ENCODE assay signal across 25 cellular contexts in genomic region chr11:10205928-10206327, GRCh38.
DNase-seq lines count a peak whose midpoint lies in the region; ATAC-seq, FAIRE-seq and TF ChIP-seq lines count a peak whose summit lies in the region.
"Had no signal": no experiment of that assay in that cellular context is flagged by ENCODE, and none has a peak within 500 bp of the region (broad histone marks: within the 10 kb centered on the region; RNA-seq: fewer than 3 reads in every experiment).

No MANE protein-coding gene starts in this region.

- H3K9me3 Mint-ChIP-seq in GM23338 (peaks cover 23% of the 10 kb centered on the region), WTC11 (peaks cover 20% of the 10 kb centered on the region)

- TF ChIP-seq CTCF in GM23338 (conservative IDR thresholded peaks at IDR 0.05; ENCODE audit: low read depth in 2 of 2) (no peak), WTC11 (IDR thresholded peaks at IDR 0.05) (no peak), HepG2 (CRISPR knock-in tag; IDR thresholded peaks at IDR 0.05) (no peak), stomach (IDR thresholded peaks at IDR 0.05) (no peak)

- WGBS in HepG2 (ENCODE audit: low lambda C conversion rate): 73% methylated on average over 1 of the region's 1 CpG
- 56 to 90% (median 78%) methylated on average over 1 of the region's 1 CpG for WGBS in stomach, 5 donors

- no peaks in the 10 kb centered on the region for H3K27me3 ChIP-seq in GM23338 (ENCODE audit: insufficient read depth)
- no peaks in the 10 kb centered on the region for H3K27me3 ChIP-seq in Karpas-422 (ENCODE audit: low read length)
- no peaks in the 10 kb centered on the region for H3K27me3 ChIP-seq in HepG2 (ENCODE audit: control insufficient read depth in 1 of 2, insufficient read depth in 2 of 2, low read length in 2 of 2)
- H3K27me3 ChIP-seq in stomach: no peaks in the 10 kb centered on the region
- H3K27me3 ChIP-seq: sigmoid colon, thyroid gland had no signal

- H2AFZ ChIP-seq in GM23338: no peak overlapping the region
- H2AFZ ChIP-seq in Karpas-422 (ENCODE audit: low read length): no peak overlapping the region
- H2AFZ ChIP-seq in HepG2 (ENCODE audit: low read length): no peak overlapping the region

- no peaks in the 10 kb centered on the region for H4K20me1 ChIP-seq in GM23338 (replicated peaks; ENCODE audit: insufficient read depth)
- H4K20me1 ChIP-seq in Karpas-422 (ENCODE audit: insufficient read depth, low read depth, low read length): peaks cover 20% of the 10 kb centered on the region
- no peaks in the 10 kb centered on the region; the same call in 1 of the 2 replicates for H4K20me1 ChIP-seq in HepG2 (ENCODE audit: insufficient read depth, low read length)

- POLR2A ChIA-PET in WTC11 (lab: Charles Lee) (no interaction called here), HepG2 (lab: Yijun Ruan, JAX) (interaction anchor here (1.8 kb wide), 1 partner anchor 99 kb away, joined by 5 read pairs; the partner anchor contains the start of gene ADM)

- H3K9ac ChIP-seq in Karpas-422 (ENCODE audit: low read length): no peak overlapping the region
- H3K9ac ChIP-seq in HepG2 (ENCODE audit: insufficient read depth, low read depth, low read length): no peak overlapping the region

- H3K27ac ChIP-seq in GM23338 (ENCODE audit: low read depth) (no peak overlapping the region), Karpas-422 (ENCODE audit: low read length) (no peak overlapping the region), HepG2 (ENCODE audit: extremely low read length, insufficient read depth, low read length) (no peak overlapping the region), stomach (no peak overlapping the region)
- H3K27ac ChIP-seq: epithelial cell of prostate, sigmoid colon, thyroid gland had no signal

- H3K4me2 ChIP-seq in GM23338 (peak overlapping the region; percentile 59), Karpas-422 (ENCODE audit: low read depth, low read length, poor library complexity, severe bottlenecking) (no peak overlapping the region), HepG2 (ENCODE audit: low read depth, low read length) (no peak overlapping the region)

- CTCF ChIA-PET in WTC11 (lab: Charles Lee): interaction anchor here (1.1 kb wide), 1 partner anchor 101 kb away, joined by 4 read pairs; no protein-coding TSS in a partner anchor
- CTCF ChIA-PET in HepG2 (lab: Yijun Ruan, JAX; ENCODE audit: low intra/inter-chr PET ratio, low total read pairs): no interaction called here

- TF ChIP-seq RAD21 in HepG2 (CRISPR knock-in tag; IDR thresholded peaks at IDR 0.05): no peak

- H3K4me3 Mint-ChIP-seq in GM23338: no peak overlapping the region
- H3K4me3 Mint-ChIP-seq in WTC11: no peak overlapping the region
- H3K4me3 Mint-ChIP-seq: activated CD8-positive, alpha-beta memory T cell treated with anti-CD3 and anti-CD28 coated beads, Interleukin-2, amount 10 ng/mL, durations not matched to agents 7 days and 5 days; CD4-positive, CD25-positive, alpha-beta regulatory T cell; dendritic cell treated with granulocyte-macrophage colony-stimulating factor and Interleukin-4, amounts not matched to agents 40 ng/mL and 50 ng/mL, for 4 days had no signal

- DNase-seq in GM23338 (ENCODE audit: low spot score) (peak; percentile 27), Karpas-422 (peak; percentile 38), WTC11 (ENCODE audit: low spot score) (no peak), HepG2 (ENCODE audit: low spot score) (no peak), stomach (no peak), GM19239 (ENCODE audit: insufficient read length, low spot score) (no peak), epidermal melanocyte (ENCODE audit: insufficient read length, low spot score) (no peak)
- DNase-seq in activated effector memory CD4-positive, alpha-beta T cell treated with Interleukin-2 at 50 U/mL for 16 hours: no peak
- DNase-seq: activated CD8-positive, alpha-beta memory T cell treated with anti-CD3 and anti-CD28 coated beads, Interleukin-2, amount 10 ng/mL, durations not matched to agents 7 days and 5 days; CD4-positive, CD25-positive, alpha-beta regulatory T cell; DMS79 treated with DMSO at 0.1 percent for 48 hours; foreskin melanocyte; GOT3; NCI-H1694 treated with DMSO at 0.1 percent for 48 hours; NCI-H345; NK-92 treated with Interleukin-12 subunit alpha and Interleukin-12 subunit beta, amount 100 ng/mL, for 24 hours; RPMI8226; sigmoid colon; stimulated activated CD4-positive, alpha-beta T cell treated with anti-CD3 and anti-CD28 coated beads, Interleukin-1b, Interleukin-23, amount 100 ng/mL, for 48 hours; stimulated activated naive CD4-positive, alpha-beta T cell; T1000; thyroid gland had no signal

- TF ChIP-seq POLR2A in HepG2 (IDR thresholded peaks at IDR 0.05; ENCODE audit: insufficient read depth in 1 of 2, low read depth in 2 of 2, low read length in 2 of 2) (no peak), stomach (IDR thresholded peaks at IDR 0.05) (no peak)

- H3K27ac Mint-ChIP-seq in GM23338 (no peak overlapping the region), WTC11 (no peak overlapping the region)
- H3K27ac Mint-ChIP-seq: activated CD8-positive, alpha-beta memory T cell treated with anti-CD3 and anti-CD28 coated beads, Interleukin-2, amount 10 ng/mL, durations not matched to agents 7 days and 5 days; activated T-helper 2 cell treated with anti-CD3 and anti-CD28 coated beads, Interferon-gamma antibody, Interleukin-2, Interleukin-4, amounts not matched to agents 10 μg/mL and 5 μg/mL and 100 μg/mL, durations not matched to agents 14 hours and 24 hours and 36 hours; CD4-positive, CD25-positive, alpha-beta regulatory T cell; dendritic cell treated with granulocyte-macrophage colony-stimulating factor and Interleukin-4, amounts not matched to agents 40 ng/mL and 50 ng/mL, for 4 days had no signal

- H3K9me2 ChIP-seq in GM23338 (ENCODE audit: insufficient read depth): no peaks in the 10 kb centered on the region
- H3K9me2 ChIP-seq in Karpas-422 (replicated peaks; ENCODE audit: insufficient read depth, low read length): no peaks in the 10 kb centered on the region

- H3F3A ChIP-seq in GM23338 (replicated peaks; ENCODE audit: low read depth): no peaks in the 10 kb centered on the region

- peaks cover 20% of the 10 kb centered on the region for H3K4me1 Mint-ChIP-seq in GM23338
- H3K4me1 Mint-ChIP-seq in WTC11: peaks cover 19% of the 10 kb centered on the region
- H3K4me1 Mint-ChIP-seq: activated CD8-positive, alpha-beta memory T cell treated with anti-CD3 and anti-CD28 coated beads, Interleukin-2, amount 10 ng/mL, durations not matched to agents 7 days and 5 days; CD4-positive, CD25-positive, alpha-beta regulatory T cell had no signal

- FAIRE-seq in HepG2 (lab: Jason Lieb, UNC): no peak
- no peak for FAIRE-seq in GM19239 (lab: Jason Lieb, UNC)

- no peaks in the 10 kb centered on the region for H3K36me3 ChIP-seq in GM23338 (ENCODE audit: insufficient read depth)
- no peaks in the 10 kb centered on the region for H3K36me3 ChIP-seq in Karpas-422 (ENCODE audit: insufficient read depth, low read length)
- no peaks in the 10 kb centered on the region for H3K36me3 ChIP-seq in HepG2 (replicated peaks in 1 of 2; ENCODE audit: control insufficient read depth in 1 of 2, insufficient read depth in 2 of 2, low read length in 2 of 2)
- H3K36me3 ChIP-seq in stomach: no peaks in the 10 kb centered on the region
- H3K36me3 ChIP-seq: sigmoid colon, thyroid gland had no signal

- H3K4me3 ChIP-seq in GM23338 (no peak overlapping the region), Karpas-422 (ENCODE audit: low read length) (no peak overlapping the region), HepG2 (replicated peaks in 1 of 3; ENCODE audit: insufficient read depth in 1 of 3, low read depth in 2 of 3, low read length in 3 of 3) (no peak overlapping the region), stomach (no peak overlapping the region)
- H3K4me3 ChIP-seq: sigmoid colon, thyroid gland had no signal

- H3K9me3 ChIP-seq in Karpas-422 (ENCODE audit: low read length): no peaks in the 10 kb centered on the region
- peaks cover 12% of the 10 kb centered on the region; the same call in 1 of the 2 replicates for H3K9me3 ChIP-seq in HepG2 (ENCODE audit: low read length)
- peaks cover 0 to 22% (median 3%) of the 10 kb centered on the region in 4 donors for H3K9me3 ChIP-seq in stomach
- H3K9me3 ChIP-seq: sigmoid colon, thyroid gland had no signal

- in situ Hi-C loops in HepG2 (cut with HindIII; ENCODE audit: extremely low pct_ligation_motif_present, low pct_unique_long_range_greater_than_20kb): loop anchor here (5.0 kb wide), 1 partner anchor 101 kb away; the partner anchor contains the start of gene ADM

- ATAC-seq in GM23338 (peak; percentile 54), WTC11 (peak; percentile 56), HepG2 (no peak)
- ATAC-seq: activated CD8-positive, alpha-beta memory T cell treated with anti-CD3 and anti-CD28 coated beads, Interleukin-2, amount 10 ng/mL, durations not matched to agents 7 days and 5 days had no signal

- H3K4me1 ChIP-seq in GM23338 (ENCODE audit: insufficient read depth): peaks cover 21% of the 10 kb centered on the region
- no peaks in the 10 kb centered on the region for H3K4me1 ChIP-seq in Karpas-422 (ENCODE audit: low read length)
- peaks cover 31% of the 10 kb centered on the region for H3K4me1 ChIP-seq in HepG2 (ENCODE audit: insufficient read depth, low read length)
- peaks cover 0 to 33% (median 15%) of the 10 kb centered on the region in 4 donors for H3K4me1 ChIP-seq in stomach
- H3K4me1 ChIP-seq: thyroid gland had no signal

- peaks cover 42% of the 10 kb centered on the region for H3K79me2 ChIP-seq in GM23338 (replicated peaks; ENCODE audit: insufficient read depth)
- no peaks in the 10 kb centered on the region for H3K79me2 ChIP-seq in Karpas-422 (ENCODE audit: low read length)
- H3K79me2 ChIP-seq in HepG2 (ENCODE audit: insufficient read depth, low read length): peaks cover 17% of the 10 kb centered on the region

- no TSS peak for BruUV-seq in HepG2 (replicated peaks; lab: Mats Ljungman, UMichigan)

- H3K36me3 Mint-ChIP-seq in GM23338 (ENCODE audit: low read depth) (peaks cover 28% of the 10 kb centered on the region), WTC11 (peaks cover 18% of the 10 kb centered on the region)

- intact Hi-C loops in HepG2 (cut with micrococcal nuclease; ENCODE audit: unreplicated experiment): no loop called here
- intact Hi-C loops in stomach (cut with DNase I; ENCODE audit: low total_unique reads): loop anchor here (5.0 kb wide), 1 partner anchor 101 kb away; the partner anchor contains the start of gene ADM

- H3K27me3 Mint-ChIP-seq in GM23338 (ENCODE audit: insufficient read depth, low read depth, poor library complexity) (peaks cover 2% of the 10 kb centered on the region), WTC11 (ENCODE audit: low read depth) (no peaks in the 10 kb centered on the region)
- H3K27me3 Mint-ChIP-seq: dendritic cell treated with granulocyte-macrophage colony-stimulating factor and Interleukin-4, amounts not matched to agents 40 ng/mL and 50 ng/mL, for 4 days had no signal

- TF ChIP-seq EP300 in HepG2 (IDR thresholded peaks at IDR 0.05; ENCODE audit: low read depth in 2 of 2, low read length in 2 of 2): no peak
- no peak for TF ChIP-seq EP300 in HepG2 (CRISPR knock-in tag; IDR thresholded peaks at IDR 0.05; ENCODE audit: borderline replicate concordance)
- TF ChIP-seq EP300 in stomach (IDR thresholded peaks at IDR 0.05): no peak

TF ChIP-seq in GM23338, 12 proteins besides CTCF, POLR2A, EP300 and RAD21:
- TF ChIP-seq ZNF331 (CRISPR knock-in tag; IDR thresholded peaks at IDR 0.05; ENCODE audit: low read depth): no peak

TF ChIP-seq in WTC11, 78 proteins besides CTCF, POLR2A, EP300 and RAD21 (continues in another document):
- TF ChIP-seq ZNF263 (CRISPR knock-in tag; IDR thresholded peaks at IDR 0.05; ENCODE audit: low read depth): no peak

Comparison
In these comparisons a context has a peak if more than half of its experiments do, and no peak if none do; other contexts are left out.
1. DNase-seq: peak in GM23338 (single experiment) and Karpas-422 (single experiment); none in WTC11 (single experiment), HepG2 (single experiment), stomach (single experiment), GM19239 (single experiment), activated effector memory CD4-positive, alpha-beta T cell treated with Interleukin-2 at 50 U/mL for 16 hours (single experiment) and epidermal melanocyte (single experiment).